ENCODE assay signal across 1 cellular context in the genomic region with DNA sequence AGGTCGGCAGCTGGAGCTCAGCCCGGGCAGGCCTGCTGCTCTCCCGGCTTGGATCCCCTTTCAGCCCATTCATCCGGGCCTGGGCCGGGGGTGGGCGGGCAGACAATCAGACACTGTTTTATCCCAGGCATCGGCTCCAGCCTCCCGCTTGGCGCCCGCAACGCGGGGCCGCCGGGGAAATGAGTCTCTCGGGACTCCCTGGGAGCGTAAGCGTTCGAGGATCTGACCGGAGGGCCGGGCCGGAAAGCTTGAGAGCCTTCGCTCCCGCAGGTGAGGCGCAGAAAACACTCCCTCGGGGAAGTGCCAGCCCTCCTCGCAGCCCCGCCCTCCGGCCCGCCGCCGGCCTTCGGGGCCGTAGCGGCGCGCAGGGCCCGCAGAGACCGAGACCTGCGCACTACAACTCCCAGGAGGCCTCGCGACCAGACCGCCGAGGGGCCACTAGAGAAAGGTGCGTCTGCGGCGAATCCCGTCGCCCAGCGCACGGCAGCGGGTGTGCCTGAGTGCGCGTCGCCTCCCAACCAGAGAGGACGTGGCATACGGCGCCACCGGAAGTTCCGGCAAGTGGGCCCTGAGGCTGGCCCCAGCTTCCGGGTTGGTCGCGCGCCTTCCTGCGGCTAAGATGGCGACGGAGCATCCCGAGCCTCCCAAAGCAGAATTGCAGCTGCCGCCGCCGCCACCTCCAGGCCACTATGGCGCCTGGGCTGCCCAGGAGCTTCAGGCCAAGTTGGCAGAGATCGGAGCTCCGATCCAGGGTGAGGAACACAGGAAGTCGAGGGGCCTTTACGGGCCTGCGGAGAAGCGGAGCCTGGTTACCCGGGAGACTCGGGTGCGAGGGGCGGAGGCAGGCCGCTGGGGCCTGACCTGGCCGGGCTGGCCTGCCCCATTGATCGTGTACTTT.
TF ChIP-seq lines count a peak whose summit lies in the region.

A gene with protein sequence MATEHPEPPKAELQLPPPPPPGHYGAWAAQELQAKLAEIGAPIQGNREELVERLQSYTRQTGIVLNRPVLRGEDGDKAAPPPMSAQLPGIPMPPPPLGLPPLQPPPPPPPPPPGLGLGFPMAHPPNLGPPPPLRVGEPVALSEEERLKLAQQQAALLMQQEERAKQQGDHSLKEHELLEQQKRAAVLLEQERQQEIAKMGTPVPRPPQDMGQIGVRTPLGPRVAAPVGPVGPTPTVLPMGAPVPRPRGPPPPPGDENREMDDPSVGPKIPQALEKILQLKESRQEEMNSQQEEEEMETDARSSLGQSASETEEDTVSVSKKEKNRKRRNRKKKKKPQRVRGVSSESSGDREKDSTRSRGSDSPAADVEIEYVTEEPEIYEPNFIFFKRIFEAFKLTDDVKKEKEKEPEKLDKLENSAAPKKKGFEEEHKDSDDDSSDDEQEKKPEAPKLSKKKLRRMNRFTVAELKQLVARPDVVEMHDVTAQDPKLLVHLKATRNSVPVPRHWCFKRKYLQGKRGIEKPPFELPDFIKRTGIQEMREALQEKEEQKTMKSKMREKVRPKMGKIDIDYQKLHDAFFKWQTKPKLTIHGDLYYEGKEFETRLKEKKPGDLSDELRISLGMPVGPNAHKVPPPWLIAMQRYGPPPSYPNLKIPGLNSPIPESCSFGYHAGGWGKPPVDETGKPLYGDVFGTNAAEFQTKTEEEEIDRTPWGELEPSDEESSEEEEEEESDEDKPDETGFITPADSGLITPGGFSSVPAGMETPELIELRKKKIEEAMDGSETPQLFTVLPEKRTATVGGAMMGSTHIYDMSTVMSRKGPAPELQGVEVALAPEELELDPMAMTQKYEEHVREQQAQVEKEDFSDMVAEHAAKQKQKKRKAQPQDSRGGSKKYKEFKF (plus strand): TSS at position 599 of the 898 bp plus-strand sequence. CDS start 21 bp downstream, at position 620.

TF ChIP-seq in HepG2, 621 proteins besides CTCF, POLR2A, EP300 and RAD21 (continued from another document and continues in another):
- TF ChIP-seq ZKSCAN8 (CRISPR knock-in tag; IDR thresholded peaks at IDR 0.05; ENCODE audit: borderline replicate concordance) (peak; percentile 57; the same call in 1 of the 2 replicates), NFE2L2 (IDR thresholded peaks at IDR 0.05; ENCODE audit: low read length) (no peak), ZMYM2 (CRISPR knock-in tag; IDR thresholded peaks at IDR 0.05) (no peak), JARID2 (CRISPR knock-in tag; IDR thresholded peaks at IDR 0.05; ENCODE audit: insufficient replicate concordance) (no peak), RBM39 (IDR thresholded peaks at IDR 0.05; ENCODE audit: low read depth, low read length, poor library complexity, severe bottlenecking) (peak; percentile 95), ZNF879 (CRISPR knock-in tag; IDR thresholded peaks at IDR 0.05) (peak; percentile 75; the same call in 1 of the 2 replicates), ZNF224 (CRISPR knock-in tag; IDR thresholded peaks at IDR 0.05) (peak; percentile 67; the same call in 1 of the 2 replicates), GLI4 (CRISPR knock-in tag; IDR thresholded peaks at IDR 0.05; ENCODE audit: borderline replicate concordance) (no peak), TAF1 (CRISPR knock-in tag; IDR thresholded peaks at IDR 0.05) (peak; percentile 96), SNAI1 (CRISPR knock-in tag; IDR thresholded peaks at IDR 0.05; ENCODE audit: borderline replicate concordance) (0 out of 2 replicates have a peak, but pooled peaks have one; percentile 31), GPN1 (CRISPR knock-in tag; IDR thresholded peaks at IDR 0.05; ENCODE audit: borderline replicate concordance) (no peak; the same call in 1 of the 2 replicates), ZNF749 (CRISPR knock-in tag; IDR thresholded peaks at IDR 0.05; ENCODE audit: borderline replicate concordance) (0 out of 2 replicates have a peak, but pooled peaks have one; percentile 54), ZNF569 (CRISPR knock-in tag; IDR thresholded peaks at IDR 0.05; ENCODE audit: borderline replicate concordance) (0 out of 2 replicates have a peak, but pooled peaks have one; percentile 59), ZNF124 (CRISPR knock-in tag; IDR thresholded peaks at IDR 0.05) (peak; percentile 52; the same call in 1 of the 2 replicates), ZNF615 (CRISPR knock-in tag; IDR thresholded peaks at IDR 0.05; ENCODE audit: borderline replicate concordance) (peak; percentile 82; the same call in 1 of the 2 replicates), ZNF530 (CRISPR knock-in tag; IDR thresholded peaks at IDR 0.05; ENCODE audit: low read depth) (no peak), NFE2L1 (CRISPR knock-in tag; IDR thresholded peaks at IDR 0.05; ENCODE audit: borderline replicate concordance) (no peak), ZNF75D (CRISPR knock-in tag; IDR thresholded peaks at IDR 0.05; ENCODE audit: borderline replicate concordance) (no peak), CBX1 (IDR thresholded peaks at IDR 0.05; ENCODE audit: low read depth) (no peak), ZNF709 (CRISPR knock-in tag; IDR thresholded peaks at IDR 0.05) (no peak; the same call in 1 of the 2 replicates), NPAS2 (CRISPR knock-in tag; IDR thresholded peaks at IDR 0.05; ENCODE audit: borderline replicate concordance) (no peak), ZFYVE20 (CRISPR knock-in tag; IDR thresholded peaks at IDR 0.05; ENCODE audit: borderline replicate concordance, low read depth) (no peak), HMG20A (CRISPR knock-in tag; IDR thresholded peaks at IDR 0.05; ENCODE audit: borderline replicate concordance) (no peak), NCOR1 (IDR thresholded peaks at IDR 0.05; ENCODE audit: borderline replicate concordance, low read length) (peak; percentile 61; the same call in 1 of the 2 replicates)
- TF ChIP-seq, protein P1, sequence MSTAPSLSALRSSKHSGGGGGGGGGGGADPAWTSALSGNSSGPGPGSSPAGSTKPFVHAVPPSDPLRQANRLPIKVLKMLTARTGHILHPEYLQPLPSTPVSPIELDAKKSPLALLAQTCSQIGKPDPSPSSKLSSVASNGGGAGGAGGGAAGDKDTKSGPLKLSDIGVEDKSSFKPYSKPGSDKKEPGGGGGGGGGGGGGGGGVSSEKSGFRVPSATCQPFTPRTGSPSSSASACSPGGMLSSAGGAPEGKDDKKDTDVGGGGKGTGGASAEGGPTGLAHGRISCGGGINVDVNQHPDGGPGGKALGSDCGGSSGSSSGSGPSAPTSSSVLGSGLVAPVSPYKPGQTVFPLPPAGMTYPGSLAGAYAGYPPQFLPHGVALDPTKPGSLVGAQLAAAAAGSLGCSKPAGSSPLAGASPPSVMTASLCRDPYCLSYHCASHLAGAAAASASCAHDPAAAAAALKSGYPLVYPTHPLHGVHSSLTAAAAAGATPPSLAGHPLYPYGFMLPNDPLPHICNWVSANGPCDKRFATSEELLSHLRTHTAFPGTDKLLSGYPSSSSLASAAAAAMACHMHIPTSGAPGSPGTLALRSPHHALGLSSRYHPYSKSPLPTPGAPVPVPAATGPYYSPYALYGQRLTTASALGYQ (CRISPR knock-in tag; IDR thresholded peaks at IDR 0.05), result peak; percentile 38; the same call in 1 of the 2 replicates
- TF ChIP-seq, protein P2, sequence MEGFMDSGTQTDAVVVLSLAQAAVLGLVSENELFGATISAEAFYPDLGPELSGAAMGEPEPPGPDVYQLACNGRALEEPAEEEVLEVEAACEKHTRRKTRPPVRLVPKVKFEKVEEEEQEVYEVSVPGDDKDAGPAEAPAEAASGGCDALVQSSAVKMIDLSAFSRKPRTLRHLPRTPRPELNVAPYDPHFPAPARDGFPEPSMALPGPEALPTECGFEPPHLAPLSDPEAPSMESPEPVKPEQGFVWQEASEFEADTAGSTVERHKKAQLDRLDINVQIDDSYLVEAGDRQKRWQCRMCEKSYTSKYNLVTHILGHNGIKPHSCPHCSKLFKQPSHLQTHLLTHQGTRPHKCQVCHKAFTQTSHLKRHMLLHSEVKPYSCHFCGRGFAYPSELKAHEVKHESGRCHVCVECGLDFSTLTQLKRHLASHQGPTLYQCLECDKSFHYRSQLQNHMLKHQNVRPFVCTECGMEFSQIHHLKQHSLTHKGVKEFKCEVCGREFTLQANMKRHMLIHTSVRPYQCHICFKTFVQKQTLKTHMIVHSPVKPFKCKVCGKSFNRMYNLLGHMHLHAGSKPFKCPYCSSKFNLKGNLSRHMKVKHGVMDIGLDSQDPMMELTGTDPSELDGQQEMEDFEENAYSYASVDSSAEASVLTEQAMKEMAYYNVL (CRISPR knock-in tag; IDR thresholded peaks at IDR 0.05; ENCODE audit: borderline replicate concordance), result peak; percentile 36; the same call in 1 of the 2 replicates
- TF ChIP-seq, protein P3, sequence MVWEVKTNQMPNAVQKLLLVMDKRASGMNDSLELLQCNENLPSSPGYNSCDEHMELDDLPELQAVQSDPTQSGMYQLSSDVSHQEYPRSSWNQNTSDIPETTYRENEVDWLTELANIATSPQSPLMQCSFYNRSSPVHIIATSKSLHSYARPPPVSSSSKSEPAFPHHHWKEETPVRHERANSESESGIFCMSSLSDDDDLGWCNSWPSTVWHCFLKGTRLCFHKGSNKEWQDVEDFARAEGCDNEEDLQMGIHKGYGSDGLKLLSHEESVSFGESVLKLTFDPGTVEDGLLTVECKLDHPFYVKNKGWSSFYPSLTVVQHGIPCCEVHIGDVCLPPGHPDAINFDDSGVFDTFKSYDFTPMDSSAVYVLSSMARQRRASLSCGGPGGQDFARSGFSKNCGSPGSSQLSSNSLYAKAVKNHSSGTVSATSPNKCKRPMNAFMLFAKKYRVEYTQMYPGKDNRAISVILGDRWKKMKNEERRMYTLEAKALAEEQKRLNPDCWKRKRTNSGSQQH (CRISPR knock-in tag; IDR thresholded peaks at IDR 0.05; ENCODE audit: low read depth), result peak; percentile 37; the same call in 1 of the 2 replicates
- TF ChIP-seq, protein P4, sequence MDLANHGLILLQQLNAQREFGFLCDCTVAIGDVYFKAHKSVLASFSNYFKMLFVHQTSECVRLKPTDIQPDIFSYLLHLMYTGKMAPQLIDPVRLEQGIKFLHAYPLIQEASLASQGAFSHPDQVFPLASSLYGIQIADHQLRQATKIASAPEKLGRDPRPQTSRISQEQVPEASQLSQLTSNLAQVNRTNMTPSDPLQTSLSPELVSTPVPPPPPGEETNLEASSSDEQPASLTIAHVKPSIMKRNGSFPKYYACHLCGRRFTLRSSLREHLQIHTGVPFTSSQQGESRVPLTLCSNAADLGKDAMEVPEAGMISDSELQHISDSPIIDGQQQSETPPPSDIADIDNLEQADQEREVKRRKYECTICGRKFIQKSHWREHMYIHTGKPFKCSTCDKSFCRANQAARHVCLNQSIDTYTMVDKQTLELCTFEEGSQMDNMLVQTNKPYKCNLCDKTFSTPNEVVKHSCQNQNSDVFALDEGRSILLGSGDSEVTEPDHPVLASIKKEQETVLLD (CRISPR knock-in tag; IDR thresholded peaks at IDR 0.05; ENCODE audit: low read depth), result peak; percentile 68; the same call in 1 of the 2 replicates
- TF ChIP-seq, protein P5, sequence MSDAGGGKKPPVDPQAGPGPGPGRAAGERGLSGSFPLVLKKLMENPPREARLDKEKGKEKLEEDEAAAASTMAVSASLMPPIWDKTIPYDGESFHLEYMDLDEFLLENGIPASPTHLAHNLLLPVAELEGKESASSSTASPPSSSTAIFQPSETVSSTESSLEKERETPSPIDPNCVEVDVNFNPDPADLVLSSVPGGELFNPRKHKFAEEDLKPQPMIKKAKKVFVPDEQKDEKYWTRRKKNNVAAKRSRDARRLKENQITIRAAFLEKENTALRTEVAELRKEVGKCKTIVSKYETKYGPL (CRISPR knock-in tag; IDR thresholded peaks at IDR 0.05), result no peak
- TF ChIP-seq, protein P6, sequence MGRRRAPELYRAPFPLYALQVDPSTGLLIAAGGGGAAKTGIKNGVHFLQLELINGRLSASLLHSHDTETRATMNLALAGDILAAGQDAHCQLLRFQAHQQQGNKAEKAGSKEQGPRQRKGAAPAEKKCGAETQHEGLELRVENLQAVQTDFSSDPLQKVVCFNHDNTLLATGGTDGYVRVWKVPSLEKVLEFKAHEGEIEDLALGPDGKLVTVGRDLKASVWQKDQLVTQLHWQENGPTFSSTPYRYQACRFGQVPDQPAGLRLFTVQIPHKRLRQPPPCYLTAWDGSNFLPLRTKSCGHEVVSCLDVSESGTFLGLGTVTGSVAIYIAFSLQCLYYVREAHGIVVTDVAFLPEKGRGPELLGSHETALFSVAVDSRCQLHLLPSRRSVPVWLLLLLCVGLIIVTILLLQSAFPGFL (CRISPR knock-in tag; IDR thresholded peaks at IDR 0.05), result 0 out of 2 replicates have a peak, but pooled peaks have one; percentile 36
- TF ChIP-seq, protein P7, sequence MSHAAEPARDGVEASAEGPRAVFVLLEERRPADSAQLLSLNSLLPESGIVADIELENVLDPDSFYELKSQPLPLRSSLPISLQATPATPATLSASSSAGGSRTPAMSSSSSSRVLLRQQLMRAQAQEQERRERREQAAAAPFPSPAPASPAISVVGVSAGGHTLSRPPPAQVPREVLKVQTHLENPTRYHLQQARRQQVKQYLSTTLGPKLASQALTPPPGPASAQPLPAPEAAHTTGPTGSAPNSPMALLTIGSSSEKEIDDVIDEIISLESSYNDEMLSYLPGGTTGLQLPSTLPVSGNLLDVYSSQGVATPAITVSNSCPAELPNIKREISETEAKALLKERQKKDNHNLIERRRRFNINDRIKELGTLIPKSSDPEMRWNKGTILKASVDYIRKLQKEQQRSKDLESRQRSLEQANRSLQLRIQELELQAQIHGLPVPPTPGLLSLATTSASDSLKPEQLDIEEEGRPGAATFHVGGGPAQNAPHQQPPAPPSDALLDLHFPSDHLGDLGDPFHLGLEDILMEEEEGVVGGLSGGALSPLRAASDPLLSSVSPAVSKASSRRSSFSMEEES (CRISPR knock-in tag; IDR thresholded peaks at IDR 0.05), result 0 out of 2 replicates have a peak, but pooled peaks have one; percentile 33
- TF ChIP-seq, protein P8, sequence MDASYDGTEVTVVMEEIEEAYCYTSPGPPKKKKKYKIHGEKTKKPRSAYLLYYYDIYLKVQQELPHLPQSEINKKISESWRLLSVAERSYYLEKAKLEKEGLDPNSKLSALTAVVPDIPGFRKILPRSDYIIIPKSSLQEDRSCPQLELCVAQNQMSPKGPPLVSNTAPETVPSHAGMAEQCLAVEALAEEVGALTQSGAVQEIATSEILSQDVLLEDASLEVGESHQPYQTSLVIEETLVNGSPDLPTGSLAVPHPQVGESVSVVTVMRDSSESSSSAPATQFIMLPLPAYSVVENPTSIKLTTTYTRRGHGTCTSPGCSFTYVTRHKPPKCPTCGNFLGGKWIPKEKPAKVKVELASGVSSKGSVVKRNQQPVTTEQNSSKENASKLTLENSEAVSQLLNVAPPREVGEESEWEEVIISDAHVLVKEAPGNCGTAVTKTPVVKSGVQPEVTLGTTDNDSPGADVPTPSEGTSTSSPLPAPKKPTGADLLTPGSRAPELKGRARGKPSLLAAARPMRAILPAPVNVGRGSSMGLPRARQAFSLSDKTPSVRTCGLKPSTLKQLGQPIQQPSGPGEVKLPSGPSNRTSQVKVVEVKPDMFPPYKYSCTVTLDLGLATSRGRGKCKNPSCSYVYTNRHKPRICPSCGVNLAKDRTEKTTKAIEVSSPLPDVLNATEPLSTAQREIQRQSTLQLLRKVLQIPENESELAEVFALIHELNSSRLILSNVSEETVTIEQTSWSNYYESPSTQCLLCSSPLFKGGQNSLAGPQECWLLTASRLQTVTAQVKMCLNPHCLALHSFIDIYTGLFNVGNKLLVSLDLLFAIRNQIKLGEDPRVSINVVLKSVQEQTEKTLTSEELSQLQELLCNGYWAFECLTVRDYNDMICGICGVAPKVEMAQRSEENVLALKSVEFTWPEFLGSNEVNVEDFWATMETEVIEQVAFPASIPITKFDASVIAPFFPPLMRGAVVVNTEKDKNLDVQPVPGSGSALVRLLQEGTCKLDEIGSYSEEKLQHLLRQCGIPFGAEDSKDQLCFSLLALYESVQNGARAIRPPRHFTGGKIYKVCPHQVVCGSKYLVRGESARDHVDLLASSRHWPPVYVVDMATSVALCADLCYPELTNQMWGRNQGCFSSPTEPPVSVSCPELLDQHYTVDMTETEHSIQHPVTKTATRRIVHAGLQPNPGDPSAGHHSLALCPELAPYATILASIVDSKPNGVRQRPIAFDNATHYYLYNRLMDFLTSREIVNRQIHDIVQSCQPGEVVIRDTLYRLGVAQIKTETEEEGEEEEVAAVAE (CRISPR knock-in tag; IDR thresholded peaks at IDR 0.05; ENCODE audit: borderline replicate concordance), result peak; percentile 95
- TF ChIP-seq, protein P9, sequence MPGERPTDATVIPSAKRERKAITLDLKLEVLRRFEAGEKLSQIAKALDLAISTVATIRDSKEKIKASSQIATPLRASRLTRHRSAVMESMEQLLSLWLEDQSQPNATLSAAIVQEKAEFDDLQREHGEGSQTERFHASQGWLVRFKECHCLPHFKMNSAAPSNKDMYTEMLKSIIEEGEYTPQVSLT (CRISPR knock-in tag; IDR thresholded peaks at IDR 0.05; ENCODE audit: borderline replicate concordance, low read depth), result no peak
